ENCODE assay signal across 1 cellular context in the genomic region with DNA sequence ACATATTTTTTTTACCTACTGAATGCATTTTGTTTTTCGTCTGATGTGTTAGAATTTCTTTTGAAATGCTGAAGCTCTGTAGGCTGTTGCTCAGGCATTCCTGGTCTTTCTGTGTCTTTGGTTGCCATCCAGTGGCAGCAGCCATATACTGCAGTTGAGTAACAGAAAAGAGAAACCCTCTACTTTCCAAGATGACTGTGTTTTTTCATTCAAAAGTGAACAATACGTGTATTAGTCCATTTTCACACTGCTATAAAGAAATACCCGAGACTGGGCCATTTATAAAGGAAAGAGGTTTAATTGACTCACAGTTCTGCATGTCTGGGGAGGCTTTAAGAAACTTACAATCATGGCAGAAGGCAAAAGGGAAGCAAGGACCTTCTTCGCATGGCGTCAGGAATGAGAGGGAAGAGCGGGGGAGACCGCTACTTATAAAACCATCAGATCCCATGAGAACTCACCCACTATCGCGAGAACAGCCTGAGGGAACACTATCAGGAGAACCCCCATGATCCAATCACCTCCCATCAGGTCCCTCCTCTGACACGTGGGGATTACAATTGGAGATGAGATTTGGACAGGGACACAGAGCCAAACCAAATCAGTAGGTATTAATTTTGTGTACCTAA.
TF ChIP-seq lines count a peak whose summit lies in the region.

No MANE protein-coding gene starts in this region.

TF ChIP-seq in GM23338, 12 proteins besides CTCF, POLR2A, EP300 and RAD21 (continued from another document):
- TF ChIP-seq, protein P1, sequence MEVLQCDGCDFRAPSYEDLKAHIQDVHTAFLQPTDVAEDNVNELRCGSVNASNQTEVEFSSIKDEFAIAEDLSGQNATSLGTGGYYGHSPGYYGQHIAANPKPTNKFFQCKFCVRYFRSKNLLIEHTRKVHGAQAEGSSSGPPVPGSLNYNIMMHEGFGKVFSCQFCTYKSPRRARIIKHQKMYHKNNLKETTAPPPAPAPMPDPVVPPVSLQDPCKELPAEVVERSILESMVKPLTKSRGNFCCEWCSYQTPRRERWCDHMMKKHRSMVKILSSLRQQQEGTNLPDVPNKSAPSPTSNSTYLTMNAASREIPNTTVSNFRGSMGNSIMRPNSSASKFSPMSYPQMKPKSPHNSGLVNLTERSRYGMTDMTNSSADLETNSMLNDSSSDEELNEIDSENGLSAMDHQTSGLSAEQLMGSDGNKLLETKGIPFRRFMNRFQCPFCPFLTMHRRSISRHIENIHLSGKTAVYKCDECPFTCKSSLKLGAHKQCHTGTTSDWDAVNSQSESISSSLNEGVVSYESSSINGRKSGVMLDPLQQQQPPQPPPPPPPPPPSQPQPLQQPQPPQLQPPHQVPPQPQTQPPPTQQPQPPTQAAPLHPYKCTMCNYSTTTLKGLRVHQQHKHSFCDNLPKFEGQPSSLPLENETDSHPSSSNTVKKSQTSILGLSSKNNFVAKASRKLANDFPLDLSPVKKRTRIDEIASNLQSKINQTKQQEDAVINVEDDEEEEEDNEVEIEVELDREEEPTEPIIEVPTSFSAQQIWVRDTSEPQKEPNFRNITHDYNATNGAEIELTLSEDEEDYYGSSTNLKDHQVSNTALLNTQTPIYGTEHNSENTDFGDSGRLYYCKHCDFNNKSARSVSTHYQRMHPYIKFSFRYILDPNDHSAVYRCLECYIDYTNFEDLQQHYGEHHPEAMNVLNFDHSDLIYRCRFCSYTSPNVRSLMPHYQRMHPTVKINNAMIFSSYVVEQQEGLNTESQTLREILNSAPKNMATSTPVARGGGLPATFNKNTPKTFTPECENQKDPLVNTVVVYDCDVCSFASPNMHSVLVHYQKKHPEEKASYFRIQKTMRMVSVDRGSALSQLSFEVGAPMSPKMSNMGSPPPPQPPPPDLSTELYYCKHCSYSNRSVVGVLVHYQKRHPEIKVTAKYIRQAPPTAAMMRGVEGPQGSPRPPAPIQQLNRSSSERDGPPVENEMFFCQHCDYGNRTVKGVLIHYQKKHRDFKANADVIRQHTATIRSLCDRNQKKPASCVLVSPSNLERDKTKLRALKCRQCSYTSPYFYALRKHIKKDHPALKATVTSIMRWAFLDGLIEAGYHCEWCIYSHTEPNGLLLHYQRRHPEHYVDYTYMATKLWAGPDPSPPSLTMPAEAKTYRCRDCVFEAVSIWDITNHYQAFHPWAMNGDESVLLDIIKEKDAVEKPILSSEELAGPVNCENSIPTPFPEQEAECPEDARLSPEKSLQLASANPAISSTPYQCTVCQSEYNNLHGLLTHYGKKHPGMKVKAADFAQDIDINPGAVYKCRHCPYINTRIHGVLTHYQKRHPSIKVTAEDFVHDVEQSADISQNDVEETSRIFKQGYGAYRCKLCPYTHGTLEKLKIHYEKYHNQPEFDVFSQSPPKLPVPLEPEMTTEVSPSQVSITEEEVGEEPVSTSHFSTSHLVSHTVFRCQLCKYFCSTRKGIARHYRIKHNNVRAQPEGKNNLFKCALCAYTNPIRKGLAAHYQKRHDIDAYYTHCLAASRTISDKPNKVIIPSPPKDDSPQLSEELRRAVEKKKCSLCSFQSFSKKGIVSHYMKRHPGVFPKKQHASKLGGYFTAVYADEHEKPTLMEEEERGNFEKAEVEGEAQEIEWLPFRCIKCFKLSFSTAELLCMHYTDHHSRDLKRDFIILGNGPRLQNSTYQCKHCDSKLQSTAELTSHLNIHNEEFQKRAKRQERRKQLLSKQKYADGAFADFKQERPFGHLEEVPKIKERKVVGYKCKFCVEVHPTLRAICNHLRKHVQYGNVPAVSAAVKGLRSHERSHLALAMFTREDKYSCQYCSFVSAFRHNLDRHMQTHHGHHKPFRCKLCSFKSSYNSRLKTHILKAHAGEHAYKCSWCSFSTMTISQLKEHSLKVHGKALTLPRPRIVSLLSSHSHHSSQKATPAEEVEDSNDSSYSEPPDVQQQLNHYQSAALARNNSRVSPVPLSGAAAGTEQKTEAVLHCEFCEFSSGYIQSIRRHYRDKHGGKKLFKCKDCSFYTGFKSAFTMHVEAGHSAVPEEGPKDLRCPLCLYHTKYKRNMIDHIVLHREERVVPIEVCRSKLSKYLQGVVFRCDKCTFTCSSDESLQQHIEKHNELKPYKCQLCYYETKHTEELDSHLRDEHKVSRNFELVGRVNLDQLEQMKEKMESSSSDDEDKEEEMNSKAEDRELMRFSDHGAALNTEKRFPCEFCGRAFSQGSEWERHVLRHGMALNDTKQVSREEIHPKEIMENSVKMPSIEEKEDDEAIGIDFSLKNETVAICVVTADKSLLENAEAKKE (CRISPR knock-in tag; IDR thresholded peaks at IDR 0.05): no peak
